ENCODE assay signal across 19 cellular contexts in the genomic region with DNA sequence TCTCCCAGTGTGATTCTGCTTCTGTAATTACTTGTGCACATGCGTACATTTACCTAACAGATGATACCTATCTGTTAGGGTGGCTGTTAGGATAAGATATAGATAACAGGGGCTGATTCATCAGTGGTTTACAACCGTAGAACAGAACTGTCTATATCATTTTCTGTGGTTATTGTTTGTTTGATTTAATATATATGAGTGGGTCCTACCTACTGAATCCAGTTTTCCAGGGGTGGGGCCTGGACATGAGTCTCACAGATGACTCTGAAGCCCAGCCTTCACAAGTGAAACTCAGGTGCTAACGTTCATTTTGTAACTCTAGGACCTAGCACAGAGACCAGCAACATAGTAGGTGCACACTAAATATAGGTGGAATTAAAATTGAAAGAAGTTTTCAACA.
"Had no signal": no experiment of that assay in that cellular context is flagged by ENCODE, and none has a peak within 500 bp of the region (broad histone marks: within the 10 kb centered on the region; RNA-seq: fewer than 3 reads in every experiment).

No MANE protein-coding gene starts in this region.

- H3K36me3 Mint-ChIP-seq: immature natural killer cell, WTC11 had no signal

- H3K9me3 Mint-ChIP-seq: immature natural killer cell had no signal

- H3K4me1 ChIP-seq: adrenal gland, uterus had no signal

- H3K27ac ChIP-seq: adrenal gland, suprapubic skin, transverse colon, uterus had no signal

- H3K4me3 ChIP-seq: adrenal gland, suprapubic skin, transverse colon, uterus had no signal

- H3K27me3 Mint-ChIP-seq: stimulated activated naive CD8-positive, alpha-beta T cell treated with anti-CD3 and anti-CD28 coated beads, Interleukin-15, amount 100 ng/mL, for 72 hours; T-helper 17 cell had no signal

- H3K36me3 ChIP-seq: adrenal gland, suprapubic skin, transverse colon, uterus had no signal

- DNase-seq: activated naive CD4-positive, alpha-beta T cell treated with anti-CD3 and anti-CD28 coated beads, Interleukin-2, amount 50 U/mL, for 16 hours; adrenal gland; cerebellar nuclear complex; cortex of kidney; head of caudate nucleus; immature natural killer cell; kidney glomerular epithelial cell; left ventricle myocardium superior; stimulated activated CD4-positive, alpha-beta T cell treated with anti-CD3 and anti-CD28 coated beads, Interleukin-12 subunit alpha, Interleukin-12 subunit beta, amount 100 ng/mL, for 4 hours; stimulated activated CD4-positive, alpha-beta T cell treated with anti-CD3 and anti-CD28 coated beads, Interleukin-1b, Interleukin-23, amount 100 ng/mL, for 48 hours; stimulated activated naive CD8-positive, alpha-beta T cell treated with anti-CD3 and anti-CD28 coated beads, Interleukin-15, amount 100 ng/mL, for 72 hours; T-helper 17 cell; transverse colon; uterus had no signal

- H3K9me3 ChIP-seq: adrenal gland, suprapubic skin, transverse colon, uterus had no signal

- H3K27ac Mint-ChIP-seq: activated CD4-positive, alpha-beta T cell treated with anti-CD3 and anti-CD28 coated beads, Interleukin-2, amount 10 ng/mL, durations not matched to agents 24 days and 14 days; progenitor cell of endocrine pancreas; stimulated activated naive CD8-positive, alpha-beta T cell treated with anti-CD3 and anti-CD28 coated beads, Interleukin-15, amount 100 ng/mL, for 72 hours; T-helper 17 cell; WTC11 had no signal

- H3K27me3 ChIP-seq: adrenal gland, suprapubic skin, transverse colon, uterus had no signal

- ATAC-seq: left ventricle myocardium superior; stimulated activated naive CD8-positive, alpha-beta T cell treated with anti-CD3 and anti-CD28 coated beads, Interleukin-15, amount 100 ng/mL, for 72 hours; T-helper 17 cell; WTC11 had no signal

- H3K4me3 Mint-ChIP-seq: activated CD4-positive, alpha-beta T cell treated with anti-CD3 and anti-CD28 coated beads, Interleukin-2, amount 10 ng/mL, durations not matched to agents 24 days and 14 days; immature natural killer cell; neural crest cell; stimulated activated naive CD8-positive, alpha-beta T cell treated with anti-CD3 and anti-CD28 coated beads, Interleukin-15, amount 100 ng/mL, for 72 hours; T-helper 17 cell; WTC11 had no signal
